9 cellular contexts compared by ENCODE assay signal in genomic region chr17:45132302-45132568, GRCh38. TPM values are rescaled to one million over a fixed set of nuclear protein-coding genes. Genes with fewer than 3 reads are reported as not detected.
DNase-seq lines count a peak whose midpoint lies in the region; ATAC-seq, FAIRE-seq and TF ChIP-seq lines count a peak whose summit lies in the region.
"Had no signal": no experiment of that assay in that cellular context is flagged by ENCODE, and none has a peak within 500 bp of the region (broad histone marks: within the 10 kb centered on the region; RNA-seq: fewer than 3 reads in every experiment).

A gene with protein sequence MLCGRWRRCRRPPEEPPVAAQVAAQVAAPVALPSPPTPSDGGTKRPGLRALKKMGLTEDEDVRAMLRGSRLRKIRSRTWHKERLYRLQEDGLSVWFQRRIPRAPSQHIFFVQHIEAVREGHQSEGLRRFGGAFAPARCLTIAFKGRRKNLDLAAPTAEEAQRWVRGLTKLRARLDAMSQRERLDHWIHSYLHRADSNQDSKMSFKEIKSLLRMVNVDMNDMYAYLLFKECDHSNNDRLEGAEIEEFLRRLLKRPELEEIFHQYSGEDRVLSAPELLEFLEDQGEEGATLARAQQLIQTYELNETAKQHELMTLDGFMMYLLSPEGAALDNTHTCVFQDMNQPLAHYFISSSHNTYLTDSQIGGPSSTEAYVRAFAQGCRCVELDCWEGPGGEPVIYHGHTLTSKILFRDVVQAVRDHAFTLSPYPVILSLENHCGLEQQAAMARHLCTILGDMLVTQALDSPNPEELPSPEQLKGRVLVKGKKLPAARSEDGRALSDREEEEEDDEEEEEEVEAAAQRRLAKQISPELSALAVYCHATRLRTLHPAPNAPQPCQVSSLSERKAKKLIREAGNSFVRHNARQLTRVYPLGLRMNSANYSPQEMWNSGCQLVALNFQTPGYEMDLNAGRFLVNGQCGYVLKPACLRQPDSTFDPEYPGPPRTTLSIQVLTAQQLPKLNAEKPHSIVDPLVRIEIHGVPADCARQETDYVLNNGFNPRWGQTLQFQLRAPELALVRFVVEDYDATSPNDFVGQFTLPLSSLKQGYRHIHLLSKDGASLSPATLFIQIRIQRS (minus strand): TSS chr17:45132515. CDS start chr17:45132410, 105 bp downstream.

- no peak for ATAC-seq in GM19397 (IDR thresholded peaks at IDR 0.05; ENCODE audit: unreplicated experiment)

- TF ChIP-seq CTCF in astrocyte of the cerebellum (IDR thresholded peaks at IDR 0.05; ENCODE audit: low read depth, low read length, missing control alignments) (no peak), kidney (IDR thresholded peaks at IDR 0.05; ENCODE audit: borderline replicate concordance, extremely low read depth, insufficient read depth) (no peak)

- no peak for FAIRE-seq in kidney (lab: Jason Lieb, UNC)
- FAIRE-seq: islet of Langerhans had no signal

- peak within 1 kb of the TSS; percentile 87 for H3K4me3 Mint-ChIP-seq in activated naive CD4-positive, alpha-beta T cell treated with anti-CD3 and anti-CD28 coated beads, Interleukin-2, amount 50 U/mL, for 24 hours

- peaks cover 21% of the 10 kb centered on the region for H3K4me1 Mint-ChIP-seq in activated naive CD4-positive, alpha-beta T cell treated with anti-CD3 and anti-CD28 coated beads, Interleukin-2, amount 50 U/mL, for 24 hours

- no peaks in the 10 kb centered on the region for H3K27me3 ChIP-seq in stomach smooth muscle (ENCODE audit: control insufficient read depth in 1 of 2, insufficient read depth in 2 of 2, low read length in 2 of 2)

- H3K4me3 ChIP-seq in astrocyte of the cerebellum (ENCODE audit: low read depth, low read length) (peak within 1 kb of the TSS; percentile 88), kidney (ENCODE audit: low read length in 2 of 2) (peak within 1 kb of the TSS; percentile 85 to 86), stomach smooth muscle (ENCODE audit: low read length in 2 of 2) (peak within 1 kb of the TSS; percentile 81 to 91)

- H3K27me3 Mint-ChIP-seq in activated naive CD4-positive, alpha-beta T cell treated with anti-CD3 and anti-CD28 coated beads, Interleukin-2, amount 50 U/mL, for 24 hours: no peaks in the 10 kb centered on the region

- no peaks in the 10 kb centered on the region for H3K36me3 ChIP-seq in kidney (ENCODE audit: control insufficient read depth in 1 of 2, insufficient read depth in 2 of 2, low read length in 2 of 2)
- no peaks in the 10 kb centered on the region for H3K36me3 ChIP-seq in stomach smooth muscle (ENCODE audit: control insufficient read depth in 2 of 2, insufficient read depth in 2 of 2, low read length in 2 of 2)

- in situ Hi-C loops in astrocyte of the cerebellum (cut with HindIII; ENCODE audit: low sequenced_read_pairs): no loop called here

- no peak for DNase-seq in activated naive CD4-positive, alpha-beta T cell treated with Interleukin-2 at 50 U/mL for 16 hours
- DNase-seq in astrocyte of the cerebellum (ENCODE audit: low read depth) (no peak), kidney (no peak), NCI-H446 (lab: John Stamatoyannopoulos, UW) (no peak), posterior cingulate gyrus (no peak)

- H3K27ac ChIP-seq in kidney (ENCODE audit: low read depth in 2 of 2, low read length in 2 of 2) (peak within 1 kb of the TSS; percentile 98), stomach smooth muscle (ENCODE audit: low read length) (peak within 1 kb of the TSS; percentile 99)

- H3K36me3 Mint-ChIP-seq in activated naive CD4-positive, alpha-beta T cell treated with anti-CD3 and anti-CD28 coated beads, Interleukin-2, amount 50 U/mL, for 24 hours: no peaks in the 10 kb centered on the region

- H3K4me1 ChIP-seq in kidney (ENCODE audit: control insufficient read depth in 1 of 2, insufficient read depth in 1 of 2, low read depth in 1 of 2, low read length in 2 of 2) (peaks cover 8 to 28% of the 10 kb centered on the region in 2 donors), stomach smooth muscle (ENCODE audit: control insufficient read depth, insufficient read depth, low read length) (peaks cover 66% of the 10 kb centered on the region)

- H3K27ac Mint-ChIP-seq in activated naive CD4-positive, alpha-beta T cell treated with anti-CD3 and anti-CD28 coated beads, Interleukin-2, amount 50 U/mL, for 24 hours: peak within 1 kb of the TSS; percentile 12

- no peaks in the 10 kb centered on the region for H3K9me3 ChIP-seq in kidney (ENCODE audit: control insufficient read depth in 1 of 2, low read length in 2 of 2)
- H3K9me3 ChIP-seq in stomach smooth muscle (ENCODE audit: control insufficient read depth in 2 of 2, low read length in 2 of 2): no peaks in the 10 kb centered on the region

- intact Hi-C loops in kidney (cut with DNase I): loop anchor here (10.0 kb wide), 1 partner anchor 63 kb away; no protein-coding TSS in a partner anchor
- intact Hi-C loops in posterior cingulate gyrus (cut with DNase I): loop anchor here (5.0 to 10.0 kb wide), 2 partner anchors 35 to 357 kb away; no protein-coding TSS in a partner anchor

- H3K9me3 Mint-ChIP-seq in activated naive CD4-positive, alpha-beta T cell treated with anti-CD3 and anti-CD28 coated beads, Interleukin-2, amount 50 U/mL, for 24 hours: no peaks in the 10 kb centered on the region

- peak within 1 kb of the TSS; percentile 86 to 90 for H3K9ac ChIP-seq in kidney (ENCODE audit: low read length in 2 of 2)
- H3K9ac ChIP-seq in stomach smooth muscle (ENCODE audit: low read length in 2 of 2): peak within 1 kb of the TSS; percentile 89 to 90

RNA-seq across cellular contexts. Expression of the gene that starts here (rescaled TPM):
- total RNA-seq in kidney: 111 TPM
- polyA plus RNA-seq in kidney (ENCODE audit: insufficient read depth, low read depth, low replicate concordance): 14.8 TPM
